In the genomic region with DNA sequence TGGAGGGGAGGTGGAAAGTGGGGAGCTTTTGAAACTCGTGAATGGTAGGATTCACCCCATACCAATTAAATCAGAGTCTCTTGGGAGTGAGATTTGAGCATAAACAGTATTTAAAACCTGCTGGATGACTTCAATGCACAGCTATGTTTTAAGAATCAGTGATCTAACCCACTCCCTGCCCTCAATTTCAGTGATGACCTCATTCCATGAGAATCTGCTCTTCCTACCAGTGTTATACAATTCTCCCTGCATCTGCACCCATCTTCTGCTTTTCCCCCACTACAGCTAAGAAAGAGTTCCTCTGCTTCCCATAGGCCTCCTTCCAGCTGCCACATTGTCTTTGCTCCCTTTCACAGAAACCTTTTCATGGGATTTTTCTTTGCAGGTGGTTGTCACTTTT, we compare ENCODE assay signal across 2 cellular contexts.
TF ChIP-seq lines count a peak whose summit lies in the region.

No MANE protein-coding gene starts in this region.

TF ChIP-seq in GM23338, 12 proteins besides CTCF, POLR2A, EP300 and RAD21 (continued from another document):
- TF ChIP-seq, protein P1, sequence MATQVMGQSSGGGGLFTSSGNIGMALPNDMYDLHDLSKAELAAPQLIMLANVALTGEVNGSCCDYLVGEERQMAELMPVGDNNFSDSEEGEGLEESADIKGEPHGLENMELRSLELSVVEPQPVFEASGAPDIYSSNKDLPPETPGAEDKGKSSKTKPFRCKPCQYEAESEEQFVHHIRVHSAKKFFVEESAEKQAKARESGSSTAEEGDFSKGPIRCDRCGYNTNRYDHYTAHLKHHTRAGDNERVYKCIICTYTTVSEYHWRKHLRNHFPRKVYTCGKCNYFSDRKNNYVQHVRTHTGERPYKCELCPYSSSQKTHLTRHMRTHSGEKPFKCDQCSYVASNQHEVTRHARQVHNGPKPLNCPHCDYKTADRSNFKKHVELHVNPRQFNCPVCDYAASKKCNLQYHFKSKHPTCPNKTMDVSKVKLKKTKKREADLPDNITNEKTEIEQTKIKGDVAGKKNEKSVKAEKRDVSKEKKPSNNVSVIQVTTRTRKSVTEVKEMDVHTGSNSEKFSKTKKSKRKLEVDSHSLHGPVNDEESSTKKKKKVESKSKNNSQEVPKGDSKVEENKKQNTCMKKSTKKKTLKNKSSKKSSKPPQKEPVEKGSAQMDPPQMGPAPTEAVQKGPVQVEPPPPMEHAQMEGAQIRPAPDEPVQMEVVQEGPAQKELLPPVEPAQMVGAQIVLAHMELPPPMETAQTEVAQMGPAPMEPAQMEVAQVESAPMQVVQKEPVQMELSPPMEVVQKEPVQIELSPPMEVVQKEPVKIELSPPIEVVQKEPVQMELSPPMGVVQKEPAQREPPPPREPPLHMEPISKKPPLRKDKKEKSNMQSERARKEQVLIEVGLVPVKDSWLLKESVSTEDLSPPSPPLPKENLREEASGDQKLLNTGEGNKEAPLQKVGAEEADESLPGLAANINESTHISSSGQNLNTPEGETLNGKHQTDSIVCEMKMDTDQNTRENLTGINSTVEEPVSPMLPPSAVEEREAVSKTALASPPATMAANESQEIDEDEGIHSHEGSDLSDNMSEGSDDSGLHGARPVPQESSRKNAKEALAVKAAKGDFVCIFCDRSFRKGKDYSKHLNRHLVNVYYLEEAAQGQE (IDR thresholded peaks at IDR 0.05; ENCODE audit: unreplicated experiment), result no peak
- no peak for TF ChIP-seq ZNF331 (CRISPR knock-in tag; IDR thresholded peaks at IDR 0.05; ENCODE audit: low read depth)
- no peak for TF ChIP-seq STAT1 (IDR thresholded peaks at IDR 0.05; ENCODE audit: unreplicated experiment)
- no peak for TF ChIP-seq EZH2phosphoT487 (IDR thresholded peaks at IDR 0.05; ENCODE audit: unreplicated experiment)
- TF ChIP-seq, protein P2, sequence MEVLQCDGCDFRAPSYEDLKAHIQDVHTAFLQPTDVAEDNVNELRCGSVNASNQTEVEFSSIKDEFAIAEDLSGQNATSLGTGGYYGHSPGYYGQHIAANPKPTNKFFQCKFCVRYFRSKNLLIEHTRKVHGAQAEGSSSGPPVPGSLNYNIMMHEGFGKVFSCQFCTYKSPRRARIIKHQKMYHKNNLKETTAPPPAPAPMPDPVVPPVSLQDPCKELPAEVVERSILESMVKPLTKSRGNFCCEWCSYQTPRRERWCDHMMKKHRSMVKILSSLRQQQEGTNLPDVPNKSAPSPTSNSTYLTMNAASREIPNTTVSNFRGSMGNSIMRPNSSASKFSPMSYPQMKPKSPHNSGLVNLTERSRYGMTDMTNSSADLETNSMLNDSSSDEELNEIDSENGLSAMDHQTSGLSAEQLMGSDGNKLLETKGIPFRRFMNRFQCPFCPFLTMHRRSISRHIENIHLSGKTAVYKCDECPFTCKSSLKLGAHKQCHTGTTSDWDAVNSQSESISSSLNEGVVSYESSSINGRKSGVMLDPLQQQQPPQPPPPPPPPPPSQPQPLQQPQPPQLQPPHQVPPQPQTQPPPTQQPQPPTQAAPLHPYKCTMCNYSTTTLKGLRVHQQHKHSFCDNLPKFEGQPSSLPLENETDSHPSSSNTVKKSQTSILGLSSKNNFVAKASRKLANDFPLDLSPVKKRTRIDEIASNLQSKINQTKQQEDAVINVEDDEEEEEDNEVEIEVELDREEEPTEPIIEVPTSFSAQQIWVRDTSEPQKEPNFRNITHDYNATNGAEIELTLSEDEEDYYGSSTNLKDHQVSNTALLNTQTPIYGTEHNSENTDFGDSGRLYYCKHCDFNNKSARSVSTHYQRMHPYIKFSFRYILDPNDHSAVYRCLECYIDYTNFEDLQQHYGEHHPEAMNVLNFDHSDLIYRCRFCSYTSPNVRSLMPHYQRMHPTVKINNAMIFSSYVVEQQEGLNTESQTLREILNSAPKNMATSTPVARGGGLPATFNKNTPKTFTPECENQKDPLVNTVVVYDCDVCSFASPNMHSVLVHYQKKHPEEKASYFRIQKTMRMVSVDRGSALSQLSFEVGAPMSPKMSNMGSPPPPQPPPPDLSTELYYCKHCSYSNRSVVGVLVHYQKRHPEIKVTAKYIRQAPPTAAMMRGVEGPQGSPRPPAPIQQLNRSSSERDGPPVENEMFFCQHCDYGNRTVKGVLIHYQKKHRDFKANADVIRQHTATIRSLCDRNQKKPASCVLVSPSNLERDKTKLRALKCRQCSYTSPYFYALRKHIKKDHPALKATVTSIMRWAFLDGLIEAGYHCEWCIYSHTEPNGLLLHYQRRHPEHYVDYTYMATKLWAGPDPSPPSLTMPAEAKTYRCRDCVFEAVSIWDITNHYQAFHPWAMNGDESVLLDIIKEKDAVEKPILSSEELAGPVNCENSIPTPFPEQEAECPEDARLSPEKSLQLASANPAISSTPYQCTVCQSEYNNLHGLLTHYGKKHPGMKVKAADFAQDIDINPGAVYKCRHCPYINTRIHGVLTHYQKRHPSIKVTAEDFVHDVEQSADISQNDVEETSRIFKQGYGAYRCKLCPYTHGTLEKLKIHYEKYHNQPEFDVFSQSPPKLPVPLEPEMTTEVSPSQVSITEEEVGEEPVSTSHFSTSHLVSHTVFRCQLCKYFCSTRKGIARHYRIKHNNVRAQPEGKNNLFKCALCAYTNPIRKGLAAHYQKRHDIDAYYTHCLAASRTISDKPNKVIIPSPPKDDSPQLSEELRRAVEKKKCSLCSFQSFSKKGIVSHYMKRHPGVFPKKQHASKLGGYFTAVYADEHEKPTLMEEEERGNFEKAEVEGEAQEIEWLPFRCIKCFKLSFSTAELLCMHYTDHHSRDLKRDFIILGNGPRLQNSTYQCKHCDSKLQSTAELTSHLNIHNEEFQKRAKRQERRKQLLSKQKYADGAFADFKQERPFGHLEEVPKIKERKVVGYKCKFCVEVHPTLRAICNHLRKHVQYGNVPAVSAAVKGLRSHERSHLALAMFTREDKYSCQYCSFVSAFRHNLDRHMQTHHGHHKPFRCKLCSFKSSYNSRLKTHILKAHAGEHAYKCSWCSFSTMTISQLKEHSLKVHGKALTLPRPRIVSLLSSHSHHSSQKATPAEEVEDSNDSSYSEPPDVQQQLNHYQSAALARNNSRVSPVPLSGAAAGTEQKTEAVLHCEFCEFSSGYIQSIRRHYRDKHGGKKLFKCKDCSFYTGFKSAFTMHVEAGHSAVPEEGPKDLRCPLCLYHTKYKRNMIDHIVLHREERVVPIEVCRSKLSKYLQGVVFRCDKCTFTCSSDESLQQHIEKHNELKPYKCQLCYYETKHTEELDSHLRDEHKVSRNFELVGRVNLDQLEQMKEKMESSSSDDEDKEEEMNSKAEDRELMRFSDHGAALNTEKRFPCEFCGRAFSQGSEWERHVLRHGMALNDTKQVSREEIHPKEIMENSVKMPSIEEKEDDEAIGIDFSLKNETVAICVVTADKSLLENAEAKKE (CRISPR knock-in tag; IDR thresholded peaks at IDR 0.05), result no peak

TF ChIP-seq in SK-N-SH treated with all-trans-retinoic acid at 6 μM for 48 hours, 23 proteins besides CTCF, POLR2A, EP300 and RAD21 (continued from another document):
- TF ChIP-seq, protein P3, sequence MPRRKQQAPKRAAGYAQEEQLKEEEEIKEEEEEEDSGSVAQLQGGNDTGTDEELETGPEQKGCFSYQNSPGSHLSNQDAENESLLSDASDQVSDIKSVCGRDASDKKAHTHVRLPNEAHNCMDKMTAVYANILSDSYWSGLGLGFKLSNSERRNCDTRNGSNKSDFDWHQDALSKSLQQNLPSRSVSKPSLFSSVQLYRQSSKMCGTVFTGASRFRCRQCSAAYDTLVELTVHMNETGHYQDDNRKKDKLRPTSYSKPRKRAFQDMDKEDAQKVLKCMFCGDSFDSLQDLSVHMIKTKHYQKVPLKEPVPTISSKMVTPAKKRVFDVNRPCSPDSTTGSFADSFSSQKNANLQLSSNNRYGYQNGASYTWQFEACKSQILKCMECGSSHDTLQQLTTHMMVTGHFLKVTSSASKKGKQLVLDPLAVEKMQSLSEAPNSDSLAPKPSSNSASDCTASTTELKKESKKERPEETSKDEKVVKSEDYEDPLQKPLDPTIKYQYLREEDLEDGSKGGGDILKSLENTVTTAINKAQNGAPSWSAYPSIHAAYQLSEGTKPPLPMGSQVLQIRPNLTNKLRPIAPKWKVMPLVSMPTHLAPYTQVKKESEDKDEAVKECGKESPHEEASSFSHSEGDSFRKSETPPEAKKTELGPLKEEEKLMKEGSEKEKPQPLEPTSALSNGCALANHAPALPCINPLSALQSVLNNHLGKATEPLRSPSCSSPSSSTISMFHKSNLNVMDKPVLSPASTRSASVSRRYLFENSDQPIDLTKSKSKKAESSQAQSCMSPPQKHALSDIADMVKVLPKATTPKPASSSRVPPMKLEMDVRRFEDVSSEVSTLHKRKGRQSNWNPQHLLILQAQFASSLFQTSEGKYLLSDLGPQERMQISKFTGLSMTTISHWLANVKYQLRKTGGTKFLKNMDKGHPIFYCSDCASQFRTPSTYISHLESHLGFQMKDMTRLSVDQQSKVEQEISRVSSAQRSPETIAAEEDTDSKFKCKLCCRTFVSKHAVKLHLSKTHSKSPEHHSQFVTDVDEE (CRISPR knock-in tag; IDR thresholded peaks at IDR 0.05), result no peak
- no peak for TF ChIP-seq ZFP30 (CRISPR knock-in tag; IDR thresholded peaks at IDR 0.05)
- no peak for TF ChIP-seq ZC3H10 (CRISPR knock-in tag; IDR thresholded peaks at IDR 0.05)
- peak; percentile 38; the same call in 1 of the 2 replicates for TF ChIP-seq ISL1 (CRISPR knock-in tag; IDR thresholded peaks at IDR 0.05)
- TF ChIP-seq, protein P4, sequence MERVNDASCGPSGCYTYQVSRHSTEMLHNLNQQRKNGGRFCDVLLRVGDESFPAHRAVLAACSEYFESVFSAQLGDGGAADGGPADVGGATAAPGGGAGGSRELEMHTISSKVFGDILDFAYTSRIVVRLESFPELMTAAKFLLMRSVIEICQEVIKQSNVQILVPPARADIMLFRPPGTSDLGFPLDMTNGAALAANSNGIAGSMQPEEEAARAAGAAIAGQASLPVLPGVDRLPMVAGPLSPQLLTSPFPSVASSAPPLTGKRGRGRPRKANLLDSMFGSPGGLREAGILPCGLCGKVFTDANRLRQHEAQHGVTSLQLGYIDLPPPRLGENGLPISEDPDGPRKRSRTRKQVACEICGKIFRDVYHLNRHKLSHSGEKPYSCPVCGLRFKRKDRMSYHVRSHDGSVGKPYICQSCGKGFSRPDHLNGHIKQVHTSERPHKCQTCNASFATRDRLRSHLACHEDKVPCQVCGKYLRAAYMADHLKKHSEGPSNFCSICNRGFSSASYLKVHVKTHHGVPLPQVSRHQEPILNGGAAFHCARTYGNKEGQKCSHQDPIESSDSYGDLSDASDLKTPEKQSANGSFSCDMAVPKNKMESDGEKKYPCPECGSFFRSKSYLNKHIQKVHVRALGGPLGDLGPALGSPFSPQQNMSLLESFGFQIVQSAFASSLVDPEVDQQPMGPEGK (CRISPR knock-in tag; IDR thresholded peaks at IDR 0.05; ENCODE audit: borderline replicate concordance), result no peak
- TF ChIP-seq PPARA (CRISPR knock-in tag; IDR thresholded peaks at IDR 0.05; ENCODE audit: borderline replicate concordance), result no peak
